24 cellular contexts compared by ENCODE assay signal in the genomic region with DNA sequence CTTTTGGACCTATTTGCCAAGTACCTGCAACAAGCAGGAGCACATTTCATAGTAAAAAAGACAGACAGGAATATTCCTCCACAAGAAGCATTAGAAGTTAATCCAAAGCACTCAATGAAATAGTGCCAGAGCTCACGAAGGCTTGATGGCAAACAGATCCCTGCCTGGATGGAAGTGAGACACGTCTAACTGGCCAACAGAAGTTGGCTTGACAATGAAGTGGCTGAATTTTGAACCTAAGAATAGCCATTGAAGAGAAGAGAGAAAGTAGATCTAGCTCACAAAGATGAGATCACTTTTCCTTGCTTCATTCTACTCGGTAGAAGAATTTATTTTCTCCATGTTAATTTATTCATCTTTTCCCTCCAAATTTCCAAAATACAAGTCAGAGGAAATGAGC. TPM values are rescaled to one million over a fixed set of nuclear protein-coding genes. Genes with fewer than 3 reads are reported as not detected.
DNase-seq lines count a peak whose midpoint lies in the region; ATAC-seq and TF ChIP-seq lines count a peak whose summit lies in the region.
"Had no signal": no experiment of that assay in that cellular context is flagged by ENCODE, and none has a peak within 500 bp of the region (broad histone marks: within the 10 kb centered on the region; RNA-seq: fewer than 3 reads in every experiment).

No MANE protein-coding gene starts in this region.

- ATAC-seq in heart left ventricle = peak; percentile 43 to 73 (median 64)
- peak in 3 of 4 donors; percentile 53 to 83 (median 70) for ATAC-seq in psoas muscle
- no peak for ATAC-seq in sciatic nerve
- ATAC-seq in right lobe of liver = no peak
- ATAC-seq: CD8-positive, alpha-beta T cell had no signal

- TF ChIP-seq CTCF in heart left ventricle (IDR thresholded peaks at IDR 0.05) (no peak), psoas muscle (IDR thresholded peaks at IDR 0.05) (no peak), right lobe of liver (IDR thresholded peaks at IDR 0.05) (no peak)

- no peaks in the 10 kb centered on the region for H3K27me3 ChIP-seq in heart left ventricle
- H3K27me3 ChIP-seq in psoas muscle (ENCODE audit: insufficient read depth in 3 of 3, low read length in 2 of 3) = no peaks in the 10 kb centered on the region
- no peaks in the 10 kb centered on the region for H3K27me3 ChIP-seq in right lobe of liver

- no peaks in the 10 kb centered on the region for H3K9me3 ChIP-seq in heart left ventricle
- no peaks in the 10 kb centered on the region for H3K9me3 ChIP-seq in psoas muscle
- H3K9me3 ChIP-seq in right lobe of liver = no peaks in the 10 kb centered on the region
- H3K9me3 ChIP-seq: Caco-2 had no signal

- WGBS in heart left ventricle, 4 donors = 37 to 65% (median 54%) methylated on average over 3 of the region's 3 CpGs
- 25 to 49% (median 27%) methylated on average over 3 of the region's 3 CpGs for WGBS in psoas muscle, 3 donors
- 82% methylated on average over 3 of the region's 3 CpGs for WGBS in right lobe of liver (ENCODE audit: insufficient coverage, low coverage, low lambda C conversion rate, missing lambda C conversion rate)

- H3K4me3 ChIP-seq in heart left ventricle (no peak overlapping the region), psoas muscle (no peak overlapping the region), right lobe of liver (no peak overlapping the region)
- H3K4me3 ChIP-seq: GM23248 had no signal

- intact Hi-C loops in heart left ventricle (cut with DNase I) (loop anchor here in 1 of 10 donors (10.0 kb wide), 1 partner anchor 357 kb away; no protein-coding TSS in a partner anchor), psoas muscle (cut with DNase I) (loop anchor here in 1 of 2 donors (5.0 kb wide), 1 partner anchor 359 kb away; no protein-coding TSS in a partner anchor), sciatic nerve (cut with DNase I) (no loop called here), right lobe of liver (cut with DNase I) (no loop called here)

- H3K36me3 ChIP-seq in heart left ventricle (peaks cover 0 to 99% (median 92%) of the 10 kb centered on the region in 9 donors), psoas muscle (ENCODE audit: insufficient read depth in 1 of 2, low read depth in 1 of 2) (peaks cover 9 to 93% of the 10 kb centered on the region in 2 donors), right lobe of liver (peaks cover 0 to 52% (median 16%) of the 10 kb centered on the region in 4 donors)

- no peak for TF ChIP-seq POLR2A in heart left ventricle (IDR thresholded peaks at IDR 0.05)
- TF ChIP-seq POLR2A in right lobe of liver (IDR thresholded peaks at IDR 0.05) = no peak

- peak overlapping the region; percentile 13 for H3K27ac ChIP-seq in caudate nucleus (ENCODE audit: low read depth, low read length)
- peak overlapping the region in 11 of 12 donors; percentile 3 to 74 (median 50) for H3K27ac ChIP-seq in heart left ventricle
- peak overlapping the region; percentile 53 for H3K27ac ChIP-seq in psoas muscle
- peak overlapping the region; percentile 66 for H3K27ac ChIP-seq in temporal lobe (ENCODE audit: low read depth, low read length)
- no peak overlapping the region for H3K27ac ChIP-seq in right lobe of liver

- DNase-seq in caudate nucleus (lab: John Stamatoyannopoulos, UW) = no peak
- no peak for DNase-seq in heart left ventricle
- no peak for DNase-seq in psoas muscle
- no peak for DNase-seq in sciatic nerve (ENCODE audit: low spot score)
- DNase-seq in cerebellum (ENCODE audit: low spot score) = no peak
- DNase-seq in right lobe of liver = no peak
- DNase-seq: C1 segment of cervical spinal cord; Caco-2; CD8-positive, alpha-beta T cell; GM23248; H9; NCI-H1048; NCI-H1417; NCI-H1694 treated with DMSO at 0.1 percent for 48 hours; NCI-H2081 treated with DMSO at 0.1 percent for 48 hours; NCI-H2171; NCI-H226; NCI-H510A; NCI-H69; RPMI8226; SIG-M5 had no signal

- H3K4me1 ChIP-seq in heart left ventricle (peaks cover 0 to 71% (median 27%) of the 10 kb centered on the region in 12 donors), psoas muscle (peaks cover 29% of the 10 kb centered on the region), right lobe of liver (peaks cover 0 to 38% (median 9%) of the 10 kb centered on the region in 4 donors)

RNA-seq across cellular contexts. Expression of gene APOA1, which starts 30.6 kb away (rescaled TPM):
- 100 to 1,000 TPM in 2 of 9 donors, 10 to 100 TPM in 6, 1 to 10 TPM in 1; 10.0 to 383 (median 59.3) TPM for total RNA-seq in heart left ventricle
- polyA plus RNA-seq in heart left ventricle = 100 to 1,000 TPM in 1 of 2 donors, 10 to 100 TPM in 1; 87.7 to 422 TPM
- under 1 TPM in 3 of 4 donors, not detected in 1; 0.30 to 0.58 (median 0.30) TPM for total RNA-seq in psoas muscle
- polyA plus RNA-seq in psoas muscle = 1 to 10 TPM in 1 of 3 donors, under 1 TPM in 2; 0.44 to 4.9 (median 0.46) TPM
- 0.49 TPM for total RNA-seq in temporal lobe
- total RNA-seq in sciatic nerve = 7.0 TPM
- 0.91 TPM for total RNA-seq in cerebellum
- over 10,000 TPM in 2 of 6 experiments, 1,000 to 10,000 TPM in 4; 5,429 to 12,494 (median 8,679) TPM for total RNA-seq in right lobe of liver
- total RNA-seq: GM23248, HT-29 had no signal

RNA-seq across cellular contexts. Expression of gene APOC3, which starts 38.4 kb away (rescaled TPM):
- total RNA-seq in heart left ventricle (1 to 10 TPM in 1 of 9 donors, under 1 TPM in 1, not detected in 7; 0.39 to 9.9 TPM), psoas muscle (under 1 TPM in 1 of 4 donors, not detected in 3; 0.46 TPM), temporal lobe (not detected), sciatic nerve (not detected), cerebellum (not detected), right lobe of liver (over 10,000 TPM in 3 of 6 experiments, 1,000 to 10,000 TPM in 3; 4,225 to 15,106 (median 9,815) TPM)
- polyA plus RNA-seq in heart left ventricle (not detected), psoas muscle (1 to 10 TPM in 1 of 3 donors, under 1 TPM in 1, not detected in 1; 0.26 to 2.2 TPM)
- total RNA-seq: A673; CD8-positive, alpha-beta T cell; GM23248; H9; HT-29 had no signal
- polyA plus RNA-seq: GM23248 had no signal

RNA-seq across cellular contexts. Expression of gene APOA4, which starts 45.0 kb away (rescaled TPM):
- total RNA-seq in heart left ventricle = not detected
- polyA plus RNA-seq in heart left ventricle = under 1 TPM in 1 of 2 donors, not detected in 1; 0.86 TPM
- under 1 TPM in 1 of 4 donors, not detected in 3; 0.50 TPM for total RNA-seq in psoas muscle
- 1 to 10 TPM in 1 of 3 donors, under 1 TPM in 1, not detected in 1; 0.44 to 6.0 TPM for polyA plus RNA-seq in psoas muscle
- total RNA-seq in temporal lobe = not detected
- not detected for total RNA-seq in sciatic nerve
- total RNA-seq in cerebellum = 0.45 TPM
- total RNA-seq in right lobe of liver = 1,000 to 10,000 TPM in 2 of 6 experiments, 100 to 1,000 TPM in 2, 10 to 100 TPM in 2; 21.9 to 1,288 (median 117) TPM
- total RNA-seq: A673; CD8-positive, alpha-beta T cell; GM23248; H9; HT-29 had no signal
- polyA plus RNA-seq: GM23248 had no signal

Comparison
In these comparisons a context has a peak if more than half of its experiments do, and no peak if none do; other contexts are left out.
1. H3K27ac ChIP-seq: peak in caudate nucleus (single experiment), heart left ventricle (11 of 12), psoas muscle (single experiment) and temporal lobe (single experiment); none in right lobe of liver (0 of 3).
2. ATAC-seq: peak in heart left ventricle (4 of 4) and psoas muscle (3 of 4); none in sciatic nerve (single experiment) and right lobe of liver (0 of 4).
3. RNA of gene APOA1, which starts 30.6 kb away (total RNA-seq): 5,429 to 12,494 TPM in right lobe of liver; 10.0 to 383 TPM in heart left ventricle, 7.0 TPM in sciatic nerve (single experiment), 0.91 TPM in cerebellum (single experiment), 0.49 TPM in temporal lobe (single experiment) and 0.30 to 0.58 TPM in psoas muscle; every median in the first group is over 10 times any median in the second.
4. RNA of gene APOC3, which starts 38.4 kb away (total RNA-seq): 4,225 to 15,106 TPM in right lobe of liver; 0.46 TPM in psoas muscle, not detected in cerebellum (single experiment), 0.39 to 9.9 TPM in heart left ventricle, not detected in temporal lobe (single experiment) and not detected in sciatic nerve (single experiment); every median in the first group is over 100 times any median in the second.
5. RNA of gene APOA4, which starts 45.0 kb away (total RNA-seq): 21.9 to 1,288 TPM in right lobe of liver; 0.45 TPM in cerebellum (single experiment), not detected in heart left ventricle, 0.50 TPM in psoas muscle, not detected in temporal lobe (single experiment) and not detected in sciatic nerve (single experiment); every median in the first group is over 10 times any median in the second.